In the genomic region with DNA sequence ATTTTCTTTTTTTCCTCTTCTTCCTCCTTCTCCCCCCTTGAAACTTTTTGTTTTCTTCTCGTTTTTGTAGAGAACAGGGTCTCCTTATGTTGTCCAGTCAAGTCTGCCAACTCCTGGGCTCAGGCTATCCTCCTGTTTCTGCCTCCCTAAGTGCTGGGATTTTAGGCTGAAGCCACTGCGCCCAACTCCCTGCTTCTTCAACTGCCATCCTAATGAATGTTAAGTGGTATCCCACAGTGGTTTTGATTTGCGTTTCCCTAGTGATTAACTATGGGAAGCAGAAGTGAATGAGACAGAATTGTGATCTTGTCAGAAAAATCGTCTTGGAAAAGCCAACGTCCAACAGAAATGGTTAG, we compare ENCODE assay signal across 8 cellular contexts. TPM values are rescaled to one million over a fixed set of nuclear protein-coding genes. Genes with fewer than 3 reads are reported as not detected.
DNase-seq lines count a peak whose midpoint lies in the region; ATAC-seq and TF ChIP-seq lines count a peak whose summit lies in the region.

No MANE protein-coding gene starts in this region.

- 0 out of 2 replicates have a peak, but pooled peaks cover 9% of the 10 kb centered on the region for H3F3A ChIP-seq in GM23338 (replicated peaks; ENCODE audit: low read depth)

- no peaks in the 10 kb centered on the region for H3K36me3 ChIP-seq in GM23338 (ENCODE audit: insufficient read depth)
- no peaks in the 10 kb centered on the region for H3K36me3 ChIP-seq in SK-N-MC (ENCODE audit: insufficient read depth, low read length)
- H3K36me3 ChIP-seq in sigmoid colon = no peaks in the 10 kb centered on the region

- H2AFZ ChIP-seq in GM23338 = 0 out of 2 replicates have a peak overlapping the region, but pooled peaks have one; percentile 54

- H3K4me3 Mint-ChIP-seq in GM23338 = peak overlapping the region; percentile 80

- TF ChIP-seq POLR2A in sigmoid colon (IDR thresholded peaks at IDR 0.05) = no peak

- H3K4me3 ChIP-seq in GM23338 = peak overlapping the region; percentile 67
- peak overlapping the region; percentile 96 for H3K4me3 ChIP-seq in SK-N-MC
- H3K4me3 ChIP-seq in fibroblast of villous mesenchyme (ENCODE audit: low read depth, low read length) = peak overlapping the region; percentile 69
- H3K4me3 ChIP-seq in sigmoid colon = peak overlapping the region; percentile 86 to 95 (median 90)

- peaks cover 4% of the 10 kb centered on the region; the same call in 1 of the 3 replicates for H3K9me3 Mint-ChIP-seq in GM23338

- no peak for TF ChIP-seq CTCF in GM23338 (conservative IDR thresholded peaks at IDR 0.05; ENCODE audit: low read depth in 2 of 2)
- TF ChIP-seq CTCF in fibroblast of villous mesenchyme (IDR thresholded peaks at IDR 0.05; ENCODE audit: insufficient read depth, low read depth, low read length) = no peak
- TF ChIP-seq CTCF in sigmoid colon (IDR thresholded peaks at IDR 0.05) = no peak

- H3K27ac ChIP-seq in GM23338 (ENCODE audit: low read depth) (no peak overlapping the region), SK-N-MC (no peak overlapping the region), sigmoid colon (peak overlapping the region; percentile 93 to 99 (median 96))

- H3K27ac Mint-ChIP-seq in GM23338 = peak overlapping the region; percentile 24; the same call in 1 of the 2 replicates

- H3K36me3 Mint-ChIP-seq in GM23338 (ENCODE audit: low read depth) = peaks cover 3% of the 10 kb centered on the region; the same call in 1 of the 3 replicates

- no peaks in the 10 kb centered on the region; the same call in 1 of the 2 replicates for H4K20me1 ChIP-seq in GM23338 (replicated peaks; ENCODE audit: insufficient read depth)

- H3K79me2 ChIP-seq in GM23338 (replicated peaks; ENCODE audit: insufficient read depth) = peaks cover 35% of the 10 kb centered on the region

- TF ChIP-seq EP300 in sigmoid colon (IDR thresholded peaks at IDR 0.05) = no peak

- H3K27me3 ChIP-seq in GM23338 (ENCODE audit: insufficient read depth) = no peaks in the 10 kb centered on the region
- H3K27me3 ChIP-seq in sigmoid colon = no peaks in the 10 kb centered on the region

- H3K9ac ChIP-seq in SK-N-MC (ENCODE audit: insufficient read length) = peak overlapping the region; percentile 98

- H3K27me3 Mint-ChIP-seq in GM23338 (ENCODE audit: insufficient read depth, low read depth, poor library complexity) = peaks cover 3% of the 10 kb centered on the region

- 25 to 38% methylated on average over 5 of the region's 5 CpGs for WGBS in sigmoid colon, 2 donors

- DNase-seq in GM23338 (ENCODE audit: low spot score) (no peak), SK-N-MC (ENCODE audit: low read depth, low spot score) (no peak), fibroblast of villous mesenchyme (ENCODE audit: low read depth) (no peak), sigmoid colon (no peak)
- DNase-seq in activated CD4-positive, alpha-beta T cell treated with anti-CD3 and anti-CD28 coated beads, Interleukin-2, amount 50 U/mL, for 48 hours = no peak

- H3K4me2 ChIP-seq in GM23338 = peak overlapping the region; percentile 93

- H3K4me1 Mint-ChIP-seq in GM23338 = peaks cover 23% of the 10 kb centered on the region

- intact Hi-C loops in sigmoid colon (cut with DNase I) = loop anchor here (2.0 to 10.0 kb wide), 3 partner anchors 86 to 308 kb away; a partner anchor contains a TSS

- ATAC-seq in GM23338 (peak; percentile 5), GM18909 (IDR thresholded peaks at IDR 0.05; ENCODE audit: poor library complexity, unreplicated experiment) (no peak), HG03565 (IDR thresholded peaks at IDR 0.05; ENCODE audit: unreplicated experiment) (no peak), GM18873 (IDR thresholded peaks at IDR 0.05; ENCODE audit: low FRiP score, unreplicated experiment) (no peak)

- H3K4me1 ChIP-seq in GM23338 (ENCODE audit: insufficient read depth) (peaks cover 13% of the 10 kb centered on the region), sigmoid colon (peaks cover 0 to 50% (median 41%) of the 10 kb centered on the region in 4 donors)

- H3K9me2 ChIP-seq in GM23338 (ENCODE audit: insufficient read depth) = no peaks in the 10 kb centered on the region

- H3K9me3 ChIP-seq in SK-N-MC (ENCODE audit: low read depth, low read length) = no peaks in the 10 kb centered on the region
- no peaks in the 10 kb centered on the region for H3K9me3 ChIP-seq in sigmoid colon

TF ChIP-seq in GM23338, 12 proteins besides CTCF, POLR2A, EP300 and RAD21:
- TF ChIP-seq, protein P1, sequence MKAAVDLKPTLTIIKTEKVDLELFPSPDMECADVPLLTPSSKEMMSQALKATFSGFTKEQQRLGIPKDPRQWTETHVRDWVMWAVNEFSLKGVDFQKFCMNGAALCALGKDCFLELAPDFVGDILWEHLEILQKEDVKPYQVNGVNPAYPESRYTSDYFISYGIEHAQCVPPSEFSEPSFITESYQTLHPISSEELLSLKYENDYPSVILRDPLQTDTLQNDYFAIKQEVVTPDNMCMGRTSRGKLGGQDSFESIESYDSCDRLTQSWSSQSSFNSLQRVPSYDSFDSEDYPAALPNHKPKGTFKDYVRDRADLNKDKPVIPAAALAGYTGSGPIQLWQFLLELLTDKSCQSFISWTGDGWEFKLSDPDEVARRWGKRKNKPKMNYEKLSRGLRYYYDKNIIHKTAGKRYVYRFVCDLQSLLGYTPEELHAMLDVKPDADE (IDR thresholded peaks at IDR 0.05) = no peak

RNA-seq across cellular contexts. Expression of a gene that starts 1.0 kb away (rescaled TPM):
- total RNA-seq in GM23338 (2014; rRNA removed; shearing (Covaris generic)) = 126 and 144 TPM in 2 replicates
- polyA plus RNA-seq in GM23338 (2016; fragmentation: Nextera tagmentation; extraction: Ambion mirVana) (119 and 126 TPM in 2 replicates), sigmoid colon (100 to 1,000 TPM; 113 to 162 (median 120) TPM)
- total RNA-seq in fibroblast of villous mesenchyme (212 and 235 TPM in 2 replicates), sigmoid colon (100 to 1,000 TPM; 166 to 378 (median 183) TPM)

RNA-seq across cellular contexts. Expression of a gene that starts 49.8 kb away (rescaled TPM):
- 29.9 and 43.9 TPM in 2 replicates for total RNA-seq in GM23338 (2014; rRNA removed; shearing (Covaris generic))
- polyA plus RNA-seq in GM23338 (2016; fragmentation: Nextera tagmentation; extraction: Ambion mirVana) (15.2 and 22.2 TPM in 2 replicates), sigmoid colon (10 to 100 TPM; 18.6 to 82.4 (median 35.6) TPM)
- total RNA-seq in fibroblast of villous mesenchyme (23.3 and 27.4 TPM in 2 replicates), sigmoid colon (10 to 100 TPM; 18.4 to 49.3 (median 24.2) TPM)

Comparison
In these comparisons a context has a peak if more than half of its experiments do, and no peak if none do; other contexts are left out.
1. H3K27ac ChIP-seq: peak in sigmoid colon (4 of 4); none in GM23338 (single experiment) and SK-N-MC (single experiment).
2. Peak in every context shown above with its lines, with median percentiles within 50 percentile points of each other: H3K4me3 ChIP-seq.